10 cellular contexts compared by ENCODE assay signal in the genomic region with DNA sequence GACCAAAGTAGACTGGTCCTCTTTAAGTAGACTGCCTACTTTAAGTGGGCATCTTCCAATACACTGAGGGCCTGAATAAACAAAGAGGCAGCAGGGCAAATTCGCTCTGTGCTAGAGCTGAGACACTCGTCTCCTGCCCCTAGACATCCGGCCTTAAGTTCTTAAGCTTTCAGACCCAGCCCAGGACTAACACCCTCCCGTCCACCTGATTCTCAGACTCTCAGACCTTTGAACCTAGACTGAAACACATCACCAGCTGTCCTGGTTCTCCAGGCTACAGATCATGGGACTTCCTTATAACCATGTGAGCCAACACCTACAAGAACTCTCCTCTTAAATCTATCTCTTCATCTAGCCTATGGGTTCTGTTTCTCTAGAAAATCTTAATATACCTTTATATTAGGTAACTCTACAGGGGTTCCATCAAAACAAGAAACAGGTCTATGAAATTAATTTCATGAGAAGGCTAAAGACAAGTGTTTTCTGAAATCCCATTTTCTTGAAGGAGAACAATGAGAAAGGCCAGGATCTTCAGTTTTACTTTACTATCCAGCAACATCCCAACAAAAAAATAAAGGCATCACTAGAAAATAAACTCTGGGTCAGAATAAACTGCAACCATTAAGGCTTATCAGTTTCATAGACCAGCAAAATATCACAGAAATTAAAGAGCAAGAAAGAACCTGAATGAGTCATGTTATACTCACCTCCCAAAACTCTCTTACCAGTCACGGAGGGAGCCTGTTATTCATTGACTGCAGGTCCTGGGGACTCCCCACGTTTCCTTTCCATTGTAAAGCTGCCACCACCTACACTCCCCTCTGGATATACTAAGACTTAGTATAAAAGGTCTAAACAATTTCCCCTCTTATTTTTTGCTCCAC. TPM values are rescaled to one million over a fixed set of nuclear protein-coding genes. Genes with fewer than 3 reads are reported as not detected.
DNase-seq lines count a peak whose midpoint lies in the region; ATAC-seq and TF ChIP-seq lines count a peak whose summit lies in the region.
"Had no signal": no experiment of that assay in that cellular context is flagged by ENCODE, and none has a peak within 500 bp of the region (broad histone marks: within the 10 kb centered on the region; RNA-seq: fewer than 3 reads in every experiment).

No MANE protein-coding gene starts in this region.

- H3K4me1 ChIP-seq in right lobe of liver: peaks cover 0 to 23% (median 10%) of the 10 kb centered on the region in 4 donors
- H3K4me1 ChIP-seq: BLaER1 had no signal

- CTCF ChIA-PET in WTC11 (lab: Charles Lee): interaction anchor here (0.6 to 1.2 kb wide), 2 partner anchors 14 to 106 kb away, joined by 3 to 4 read pairs; no protein-coding TSS in a partner anchor

- H3K27ac Mint-ChIP-seq in WTC11: peak overlapping the region; percentile 75
- H3K27ac Mint-ChIP-seq in type B pancreatic cell: no peak overlapping the region

- peaks cover 29% of the 10 kb centered on the region for H3K4me1 Mint-ChIP-seq in WTC11
- peaks cover 24% of the 10 kb centered on the region for H3K4me1 Mint-ChIP-seq in type B pancreatic cell (ENCODE audit: unreplicated experiment)

- no peak overlapping the region for H3K4me3 ChIP-seq in right lobe of liver
- H3K4me3 ChIP-seq: BLaER1 had no signal

- ATAC-seq in WTC11 (peak; percentile 31), right lobe of liver (peak; percentile 74 to 83 (median 82)), HG02588 (IDR thresholded peaks at IDR 0.05; ENCODE audit: unreplicated experiment) (no peak)

- peak; percentile 33 for DNase-seq in activated naive CD4-positive, alpha-beta T cell treated with anti-CD3 and anti-CD28 coated beads, Interleukin-2, amount 50 U/mL, for 16 hours
- no peak for DNase-seq in activated naive CD4-positive, alpha-beta T cell (lab: John Stamatoyannopoulos, UW)
- DNase-seq in WTC11 (ENCODE audit: low spot score): no peak
- DNase-seq in right lobe of liver: no peak
- no peak for DNase-seq in type B pancreatic cell (ENCODE audit: extremely low spot score, unreplicated experiment)
- DNase-seq in pons (ENCODE audit: low spot score): no peak
- DNase-seq in NCI-H774 (lab: John Stamatoyannopoulos, UW): no peak
- DNase-seq: effector CD8-positive, alpha-beta T cell had no signal

- H3K36me3 Mint-ChIP-seq in WTC11 (0 out of 2 replicates have a peak, but pooled peaks cover 1% of the 10 kb centered on the region), type B pancreatic cell (peaks cover 14% of the 10 kb centered on the region)

- no peaks in the 10 kb centered on the region for H3K36me3 ChIP-seq in right lobe of liver

- WGBS in right lobe of liver (ENCODE audit: insufficient coverage, low coverage, low lambda C conversion rate, missing lambda C conversion rate): 31% methylated on average over 4 of the region's 6 CpGs

- peak overlapping the region; percentile 42 to 73 (median 56) for H3K27ac ChIP-seq in right lobe of liver
- H3K27ac ChIP-seq: BLaER1 had no signal

- TF ChIP-seq POLR2A in right lobe of liver (IDR thresholded peaks at IDR 0.05): no peak

- no peak for TF ChIP-seq CTCF in WTC11 (IDR thresholded peaks at IDR 0.05)
- no peak for TF ChIP-seq CTCF in right lobe of liver (IDR thresholded peaks at IDR 0.05)
- TF ChIP-seq CTCF in type B pancreatic cell (conservative IDR thresholded peaks at IDR 0.05): no peak

- no peaks in the 10 kb centered on the region for H3K27me3 ChIP-seq in right lobe of liver
- H3K27me3 ChIP-seq: BLaER1 had no signal

- H3K9me3 ChIP-seq in right lobe of liver: no peaks in the 10 kb centered on the region

- POLR2A ChIA-PET in WTC11 (lab: Charles Lee): no interaction called here

- H3K9me3 Mint-ChIP-seq in WTC11 (no peaks in the 10 kb centered on the region), type B pancreatic cell (peaks cover 7% of the 10 kb centered on the region)

- intact Hi-C loops in right lobe of liver (cut with DNase I): no loop called here

- no peaks in the 10 kb centered on the region for H3K27me3 Mint-ChIP-seq in WTC11 (ENCODE audit: low read depth)
- H3K27me3 Mint-ChIP-seq in type B pancreatic cell: no peaks in the 10 kb centered on the region

- H3K4me3 Mint-ChIP-seq in WTC11 (peak overlapping the region; percentile 7; the same call in 1 of the 2 replicates), type B pancreatic cell (peak overlapping the region; percentile 27)

TF ChIP-seq in WTC11, 78 proteins besides CTCF, POLR2A, EP300 and RAD21 (continues in another document):
- TF ChIP-seq ZNF423 (CRISPR knock-in tag; IDR thresholded peaks at IDR 0.05): no peak
- TF ChIP-seq, protein P1, sequence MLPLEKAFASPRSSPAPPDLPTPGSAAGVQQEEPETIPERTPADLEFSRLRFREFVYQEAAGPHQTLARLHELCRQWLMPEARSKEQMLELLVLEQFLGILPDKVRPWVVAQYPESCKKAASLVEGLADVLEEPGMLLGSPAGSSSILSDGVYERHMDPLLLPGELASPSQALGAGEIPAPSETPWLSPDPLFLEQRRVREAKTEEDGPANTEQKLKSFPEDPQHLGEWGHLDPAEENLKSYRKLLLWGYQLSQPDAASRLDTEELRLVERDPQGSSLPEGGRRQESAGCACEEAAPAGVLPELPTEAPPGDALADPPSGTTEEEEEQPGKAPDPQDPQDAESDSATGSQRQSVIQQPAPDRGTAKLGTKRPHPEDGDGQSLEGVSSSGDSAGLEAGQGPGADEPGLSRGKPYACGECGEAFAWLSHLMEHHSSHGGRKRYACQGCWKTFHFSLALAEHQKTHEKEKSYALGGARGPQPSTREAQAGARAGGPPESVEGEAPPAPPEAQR (CRISPR knock-in tag; IDR thresholded peaks at IDR 0.05): no peak
- no peak for TF ChIP-seq JUN (CRISPR knock-in tag; IDR thresholded peaks at IDR 0.05)
- TF ChIP-seq, protein P2, sequence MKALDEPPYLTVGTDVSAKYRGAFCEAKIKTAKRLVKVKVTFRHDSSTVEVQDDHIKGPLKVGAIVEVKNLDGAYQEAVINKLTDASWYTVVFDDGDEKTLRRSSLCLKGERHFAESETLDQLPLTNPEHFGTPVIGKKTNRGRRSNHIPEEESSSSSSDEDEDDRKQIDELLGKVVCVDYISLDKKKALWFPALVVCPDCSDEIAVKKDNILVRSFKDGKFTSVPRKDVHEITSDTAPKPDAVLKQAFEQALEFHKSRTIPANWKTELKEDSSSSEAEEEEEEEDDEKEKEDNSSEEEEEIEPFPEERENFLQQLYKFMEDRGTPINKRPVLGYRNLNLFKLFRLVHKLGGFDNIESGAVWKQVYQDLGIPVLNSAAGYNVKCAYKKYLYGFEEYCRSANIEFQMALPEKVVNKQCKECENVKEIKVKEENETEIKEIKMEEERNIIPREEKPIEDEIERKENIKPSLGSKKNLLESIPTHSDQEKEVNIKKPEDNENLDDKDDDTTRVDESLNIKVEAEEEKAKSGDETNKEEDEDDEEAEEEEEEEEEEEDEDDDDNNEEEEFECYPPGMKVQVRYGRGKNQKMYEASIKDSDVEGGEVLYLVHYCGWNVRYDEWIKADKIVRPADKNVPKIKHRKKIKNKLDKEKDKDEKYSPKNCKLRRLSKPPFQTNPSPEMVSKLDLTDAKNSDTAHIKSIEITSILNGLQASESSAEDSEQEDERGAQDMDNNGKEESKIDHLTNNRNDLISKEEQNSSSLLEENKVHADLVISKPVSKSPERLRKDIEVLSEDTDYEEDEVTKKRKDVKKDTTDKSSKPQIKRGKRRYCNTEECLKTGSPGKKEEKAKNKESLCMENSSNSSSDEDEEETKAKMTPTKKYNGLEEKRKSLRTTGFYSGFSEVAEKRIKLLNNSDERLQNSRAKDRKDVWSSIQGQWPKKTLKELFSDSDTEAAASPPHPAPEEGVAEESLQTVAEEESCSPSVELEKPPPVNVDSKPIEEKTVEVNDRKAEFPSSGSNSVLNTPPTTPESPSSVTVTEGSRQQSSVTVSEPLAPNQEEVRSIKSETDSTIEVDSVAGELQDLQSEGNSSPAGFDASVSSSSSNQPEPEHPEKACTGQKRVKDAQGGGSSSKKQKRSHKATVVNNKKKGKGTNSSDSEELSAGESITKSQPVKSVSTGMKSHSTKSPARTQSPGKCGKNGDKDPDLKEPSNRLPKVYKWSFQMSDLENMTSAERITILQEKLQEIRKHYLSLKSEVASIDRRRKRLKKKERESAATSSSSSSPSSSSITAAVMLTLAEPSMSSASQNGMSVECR (CRISPR knock-in tag; IDR thresholded peaks at IDR 0.05; ENCODE audit: borderline replicate concordance): no peak
- no peak for TF ChIP-seq TP53 (CRISPR knock-in tag; IDR thresholded peaks at IDR 0.05)
- no peak for TF ChIP-seq MAX (CRISPR knock-in tag; IDR thresholded peaks at IDR 0.05)
- no peak for TF ChIP-seq JAZF1 (CRISPR knock-in tag; IDR thresholded peaks at IDR 0.05)
- TF ChIP-seq, protein P3, sequence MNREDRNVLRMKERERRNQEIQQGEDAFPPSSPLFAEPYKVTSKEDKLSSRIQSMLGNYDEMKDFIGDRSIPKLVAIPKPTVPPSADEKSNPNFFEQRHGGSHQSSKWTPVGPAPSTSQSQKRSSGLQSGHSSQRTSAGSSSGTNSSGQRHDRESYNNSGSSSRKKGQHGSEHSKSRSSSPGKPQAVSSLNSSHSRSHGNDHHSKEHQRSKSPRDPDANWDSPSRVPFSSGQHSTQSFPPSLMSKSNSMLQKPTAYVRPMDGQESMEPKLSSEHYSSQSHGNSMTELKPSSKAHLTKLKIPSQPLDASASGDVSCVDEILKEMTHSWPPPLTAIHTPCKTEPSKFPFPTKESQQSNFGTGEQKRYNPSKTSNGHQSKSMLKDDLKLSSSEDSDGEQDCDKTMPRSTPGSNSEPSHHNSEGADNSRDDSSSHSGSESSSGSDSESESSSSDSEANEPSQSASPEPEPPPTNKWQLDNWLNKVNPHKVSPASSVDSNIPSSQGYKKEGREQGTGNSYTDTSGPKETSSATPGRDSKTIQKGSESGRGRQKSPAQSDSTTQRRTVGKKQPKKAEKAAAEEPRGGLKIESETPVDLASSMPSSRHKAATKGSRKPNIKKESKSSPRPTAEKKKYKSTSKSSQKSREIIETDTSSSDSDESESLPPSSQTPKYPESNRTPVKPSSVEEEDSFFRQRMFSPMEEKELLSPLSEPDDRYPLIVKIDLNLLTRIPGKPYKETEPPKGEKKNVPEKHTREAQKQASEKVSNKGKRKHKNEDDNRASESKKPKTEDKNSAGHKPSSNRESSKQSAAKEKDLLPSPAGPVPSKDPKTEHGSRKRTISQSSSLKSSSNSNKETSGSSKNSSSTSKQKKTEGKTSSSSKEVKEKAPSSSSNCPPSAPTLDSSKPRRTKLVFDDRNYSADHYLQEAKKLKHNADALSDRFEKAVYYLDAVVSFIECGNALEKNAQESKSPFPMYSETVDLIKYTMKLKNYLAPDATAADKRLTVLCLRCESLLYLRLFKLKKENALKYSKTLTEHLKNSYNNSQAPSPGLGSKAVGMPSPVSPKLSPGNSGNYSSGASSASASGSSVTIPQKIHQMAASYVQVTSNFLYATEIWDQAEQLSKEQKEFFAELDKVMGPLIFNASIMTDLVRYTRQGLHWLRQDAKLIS (CRISPR knock-in tag; IDR thresholded peaks at IDR 0.05; ENCODE audit: borderline replicate concordance): no peak

RNA-seq across cellular contexts. Expression of gene ADGRA3, which starts 14.8 kb away (rescaled TPM):
- total RNA-seq in WTC11 (2021) (40.5 to 48.3 TPM (median 47.9 TPM) in 3 replicates), right lobe of liver (100 to 1,000 TPM in 1 of 6 experiments, 10 to 100 TPM in 5; 25.0 to 146 (median 60.2) TPM), type B pancreatic cell (ENCODE audit: low replicate concordance) (27.9 and 61.0 TPM in 2 replicates)
